In genomic region chr2:145792745-145793144, GRCh38 we compare ENCODE assay signal across 24 cellular contexts.
"Had no signal": no experiment of that assay in that cellular context is flagged by ENCODE, and none has a peak within 500 bp of the region (broad histone marks: within the 10 kb centered on the region; RNA-seq: fewer than 3 reads in every experiment).

No MANE protein-coding gene starts in this region.

- H3K4me1 ChIP-seq: esophagus squamous epithelium, neural progenitor cell, parathyroid adenoma, spleen, suprapubic skin, transverse colon, upper lobe of right lung, uterus had no signal

- H3K36me3 ChIP-seq: esophagus squamous epithelium, neural progenitor cell, spleen, suprapubic skin, transverse colon, upper lobe of right lung, uterus had no signal

- H3K4me2 ChIP-seq: neural progenitor cell had no signal

- H3K9me3 ChIP-seq: esophagus squamous epithelium, suprapubic skin, transverse colon, upper lobe of right lung, uterus had no signal

- FAIRE-seq: endothelial cell of umbilical vein, frontal cortex had no signal

- DNase-seq: dermis blood vessel endothelial cell; effector memory CD4-positive, alpha-beta T cell; erythroblast; esophagus squamous epithelium; immature natural killer cell; islet precursor cell; kidney glomerular epithelial cell; mesendoderm; midbrain; naive thymus-derived CD4-positive, alpha-beta T cell; spleen; stimulated activated CD4-positive, alpha-beta T cell treated with anti-CD3 and anti-CD28 coated beads, Interleukin-4, amount 100 ng/mL, for 4 hours; stimulated activated naive CD4-positive, alpha-beta T cell; stimulated activated naive CD8-positive, alpha-beta T cell treated with anti-CD3 and anti-CD28 coated beads, Interleukin-15, amount 100 ng/mL, for 72 hours; transverse colon; upper lobe of right lung; uterus had no signal

- H3K79me2 ChIP-seq: parathyroid adenoma had no signal

- H3K9ac ChIP-seq: neural progenitor cell, parathyroid adenoma had no signal

- H2AFZ ChIP-seq: neural progenitor cell, parathyroid adenoma had no signal

- H3K4me3 ChIP-seq: coronary artery, esophagus squamous epithelium, neural progenitor cell, skin epidermis, spleen, suprapubic skin, transverse colon, upper lobe of right lung, uterus had no signal

- H3K27me3 ChIP-seq: esophagus squamous epithelium, neural progenitor cell, spleen, suprapubic skin, transverse colon, upper lobe of right lung, uterus had no signal

- H3K27ac ChIP-seq: coronary artery, esophagus squamous epithelium, neural progenitor cell, parathyroid adenoma, skin epidermis, spleen, suprapubic skin, transverse colon, upper lobe of right lung, uterus had no signal

- ATAC-seq: naive thymus-derived CD4-positive, alpha-beta T cell; stimulated activated naive CD8-positive, alpha-beta T cell treated with anti-CD3 and anti-CD28 coated beads, Interleukin-15, amount 100 ng/mL, for 72 hours; upper lobe of right lung had no signal
